Comparison of ENCODE assay signal across 9 cellular contexts in genomic region chr7:39453743-39454355, GRCh38.
DNase-seq lines count a peak whose midpoint lies in the region; ATAC-seq, FAIRE-seq and TF ChIP-seq lines count a peak whose summit lies in the region.
"Had no signal": no experiment of that assay in that cellular context is flagged by ENCODE, and none has a peak within 500 bp of the region (broad histone marks: within the 10 kb centered on the region; RNA-seq: fewer than 3 reads in every experiment).

No MANE protein-coding gene starts in this region.

- POLR2A ChIA-PET in GM12878 (lab: Charles Lee): no interaction called here

- WGBS in GM12878 (ENCODE audit: insufficient coverage, insufficient replicate concordance, low lambda C conversion rate, missing lambda C conversion rate): 19% methylated on average over 5 of the region's 5 CpGs
- WGBS in testis, 2 donors: 51 to 57% methylated on average over 5 of the region's 5 CpGs

- peak; percentile 84 for ATAC-seq in GM21390 (IDR thresholded peaks at IDR 0.05; ENCODE audit: unreplicated experiment)
- ATAC-seq in GM12878: peak; percentile 95

- peak; percentile 95 for FAIRE-seq in GM12878 (lab: Jason Lieb, UNC)

- no peaks in the 10 kb centered on the region for H3K9me3 ChIP-seq in GM12878 (replicated peaks; ENCODE audit: control insufficient read depth, insufficient read depth, low read length)
- no peaks in the 10 kb centered on the region for H3K9me3 ChIP-seq in testis
- H3K9me3 ChIP-seq: BLaER1 treated with 17β-estradiol and CSF1 and Interleukin-3, amounts not matched to agents 10 nM and 100 nM had no signal

- no peak overlapping the region for H3K4me2 ChIP-seq in GM12878 (ENCODE audit: control insufficient read depth, insufficient read depth)
- H3K4me2 ChIP-seq: BLaER1 treated with 17β-estradiol and CSF1 and Interleukin-3, amounts not matched to agents 10 nM and 100 nM had no signal

- intact Hi-C loops in GM12878 (cut with micrococcal nuclease; ENCODE audit: unreplicated experiment) (loop anchor here (1.0 kb wide), 1 partner anchor 66 kb away; no protein-coding TSS in a partner anchor), testis (cut with DNase I; ENCODE audit: low total_unique reads) (no loop called here)

- no peaks in the 10 kb centered on the region for H4K20me1 ChIP-seq in GM12878 (ENCODE audit: control insufficient read depth, insufficient read depth)
- H4K20me1 ChIP-seq: BLaER1 treated with 17β-estradiol and CSF1 and Interleukin-3, amounts not matched to agents 10 nM and 100 nM had no signal

- TF ChIP-seq POLR2A in GM12878 (IDR thresholded peaks at IDR 0.05; ENCODE audit: low read depth, low read length) (no peak), testis (IDR thresholded peaks at IDR 0.05) (no peak)

- peak; percentile 57 for TF ChIP-seq RAD21 in GM12878 (IDR thresholded peaks at IDR 0.05; ENCODE audit: insufficient read depth, low read depth, low read length)

- no peak overlapping the region for H3K4me3 ChIP-seq in GM12878
- no peak overlapping the region for H3K4me3 ChIP-seq in testis
- H3K4me3 ChIP-seq: BLaER1 treated with 17β-estradiol and CSF1 and Interleukin-3, amounts not matched to agents 10 nM and 100 nM had no signal

- no peak for TF ChIP-seq EP300 in GM12878 (IDR thresholded peaks at IDR 0.05; ENCODE audit: borderline replicate concordance in 1 of 2, control insufficient read depth in 1 of 2, low read depth in 2 of 2, low read length in 2 of 2)

- in situ Hi-C loops in GM12878 (cut with MboI): no loop called here

- TF ChIP-seq CTCF in GM12878 (IDR thresholded peaks at IDR 0.05 in 2 of 3, conservative IDR thresholded peaks at IDR 0.05 in 1 of 3; ENCODE audit: control insufficient read depth in 2 of 3, extremely low read depth in 1 of 3, insufficient read depth in 1 of 3, low read depth in 3 of 3, low read length in 3 of 3): peak; percentile 68 to 96 (median 93)
- TF ChIP-seq CTCF in testis (IDR thresholded peaks at IDR 0.05): peak in 2 of 3 experiments; percentile 20 to 53

- BruUV-seq in GM12878 (replicated peaks; lab: Mats Ljungman, UMichigan): no TSS peak

- RAD21 ChIA-PET in GM12878 (lab: Charles Lee; ENCODE audit: unreplicated experiment): interaction anchor here (0.6 to 1.6 kb wide), 7 partner anchors 9 to 381 kb away, joined by 3 to 5 read pairs (median 4); no protein-coding TSS in a partner anchor

- no peak overlapping the region for H2AFZ ChIP-seq in GM12878 (ENCODE audit: control insufficient read depth, low read depth, low read length)

- H3K36me3 ChIP-seq in GM12878 (ENCODE audit: control insufficient read depth in 2 of 2, insufficient read depth in 2 of 2, low read length in 1 of 2) (no peaks in the 10 kb centered on the region), testis (ENCODE audit: low read depth, missing control alignments) (no peaks in the 10 kb centered on the region)
- H3K36me3 ChIP-seq: BLaER1 treated with 17β-estradiol and CSF1 and Interleukin-3, amounts not matched to agents 10 nM and 100 nM had no signal

- H3K27me3 ChIP-seq in GM12878 (replicated peaks in 1 of 2; ENCODE audit: control insufficient read depth in 2 of 2, insufficient read depth in 2 of 2, low read length in 1 of 2) (peaks cover 0 to 6% of the 10 kb centered on the region in 2 experiments; a peak in 1 of 4 replicates), testis (no peaks in the 10 kb centered on the region)
- H3K27me3 ChIP-seq: BLaER1 treated with 17β-estradiol and CSF1 and Interleukin-3, amounts not matched to agents 10 nM and 100 nM had no signal

- H3K27ac ChIP-seq in GM12878 (ENCODE audit: control insufficient read depth, insufficient read depth): no peak overlapping the region
- H3K27ac ChIP-seq in testis: no peak overlapping the region
- H3K27ac ChIP-seq: BLaER1 treated with 17β-estradiol and CSF1 and Interleukin-3, amounts not matched to agents 10 nM and 100 nM had no signal

- H3K4me1 ChIP-seq in GM12878 (ENCODE audit: control insufficient read depth, insufficient read depth, low read length): no peaks in the 10 kb centered on the region
- H3K4me1 ChIP-seq in testis: no peaks in the 10 kb centered on the region
- H3K4me1 ChIP-seq: BLaER1 treated with 17β-estradiol and CSF1 and Interleukin-3, amounts not matched to agents 10 nM and 100 nM had no signal

- H3K9ac ChIP-seq in GM12878 (ENCODE audit: control insufficient read depth, insufficient read depth, low read length): no peak overlapping the region
- H3K9ac ChIP-seq: BLaER1 treated with 17β-estradiol and CSF1 and Interleukin-3, amounts not matched to agents 10 nM and 100 nM had no signal

- DNase-seq in NCI-H1436 (lab: John Stamatoyannopoulos, UW) (peak; percentile 16), NCI-H1436 treated with DMSO at 0.1 percent for 48 hours (lab: John Stamatoyannopoulos, UW) (no peak), HT-29 (ENCODE audit: low spot score) (peak; percentile 84), SKM-1 treated with dmso at 0.1 percent for 144 hours (lab: John Stamatoyannopoulos, UW; ENCODE audit: unreplicated experiment) (peak; percentile 29), GM12878 (ENCODE audit: low read depth, low spot score) (peak; percentile 23), lung microvascular endothelial cell (ENCODE audit: low read depth in 2 of 2) (peak; percentile 71 to 72), testis (peak; percentile 71)

- CTCF ChIA-PET in GM12878 (lab: Yijun Ruan, JAX): interaction anchor here (0.6 to 4.3 kb wide), 34 partner anchors 9 to 523 kb away, joined by 3 to 30 read pairs (median 4); no protein-coding TSS in a partner anchor

- H3K79me2 ChIP-seq in GM12878 (ENCODE audit: control insufficient read depth, insufficient read depth, low read length): no peaks in the 10 kb centered on the region

- SMC1A ChIA-PET in GM12878 (lab: Charles Lee; ENCODE audit: uncharacterized antibody, unreplicated experiment): interaction anchor here (0.7 to 2.3 kb wide), 18 partner anchors 9 to 359 kb away, joined by 3 to 16 read pairs (median 3); no protein-coding TSS in a partner anchor

TF ChIP-seq in GM12878, 131 proteins besides CTCF, POLR2A, EP300 and RAD21:
- no peak for TF ChIP-seq NR2F1 (conservative IDR thresholded peaks at IDR 0.05)
- no peak for TF ChIP-seq NRF1 (conservative IDR thresholded peaks at IDR 0.05; ENCODE audit: low read depth, low read length)
- peak; percentile 64 for TF ChIP-seq SMC3 (IDR thresholded peaks at IDR 0.05; ENCODE audit: borderline replicate concordance, low read length)
- peak in 1 of 2 experiments; percentile 32; a peak in 2 of 4 replicates for TF ChIP-seq SRF (IDR thresholded peaks at IDR 0.05; ENCODE audit: low read depth in 2 of 2, low read length in 2 of 2)
- TF ChIP-seq YY1 (IDR thresholded peaks at IDR 0.05; ENCODE audit: low read depth, low read length): 0 out of 2 replicates have a peak, but pooled peaks have one; percentile 13
- no peak for TF ChIP-seq PKNOX1 (IDR thresholded peaks at IDR 0.05)
- 0 out of 2 replicates have a peak, but pooled peaks have one; percentile 14 for TF ChIP-seq IRF4 (IDR thresholded peaks at IDR 0.05; ENCODE audit: low read depth, low read length)
